15 cellular contexts compared by ENCODE assay signal in the genomic region with DNA sequence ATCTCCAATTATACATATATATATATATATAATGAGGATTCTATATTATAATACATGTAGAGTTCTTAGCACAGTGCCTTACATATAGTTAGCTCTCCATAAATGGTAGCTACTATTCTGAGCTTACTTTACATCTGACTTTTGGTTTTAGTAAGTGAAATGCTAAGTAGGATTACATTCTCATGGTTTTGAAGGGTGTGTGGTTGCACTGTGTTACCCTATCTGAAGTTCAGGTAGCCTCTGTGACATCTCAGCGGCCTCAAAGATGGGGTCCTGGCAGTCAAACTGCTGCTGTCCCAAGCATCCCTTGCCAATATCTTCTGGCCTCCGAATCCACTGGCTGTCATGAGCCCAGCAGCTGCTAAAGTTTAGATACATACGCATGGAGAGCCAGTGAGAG. TPM values are rescaled to one million over a fixed set of nuclear protein-coding genes. Genes with fewer than 3 reads are reported as not detected.
DNase-seq lines count a peak whose midpoint lies in the region; ATAC-seq and TF ChIP-seq lines count a peak whose summit lies in the region.
"Had no signal": no experiment of that assay in that cellular context is flagged by ENCODE, and none has a peak within 500 bp of the region (broad histone marks: within the 10 kb centered on the region; RNA-seq: fewer than 3 reads in every experiment).

No MANE protein-coding gene starts in this region.

- H3K4me3 Mint-ChIP-seq in activated naive CD4-positive, alpha-beta T cell treated with anti-CD3 and anti-CD28 coated beads for 36 hours, result peak overlapping the region; percentile 47
- peak overlapping the region; percentile 61 to 78 (median 76) for H3K4me3 Mint-ChIP-seq in T-cell

- H3K79me1 ChIP-seq in mesenchymal stem cell (replicated peaks; ENCODE audit: low read length, poor library complexity, severe bottlenecking), result peaks cover 3% of the 10 kb centered on the region

- peak in 3 of 4 experiments; percentile 10 to 23 (median 11) for ATAC-seq in T-cell (replicated peaks in 1 of 4)
- ATAC-seq in HG03196 (IDR thresholded peaks at IDR 0.05; ENCODE audit: unreplicated experiment), result no peak
- ATAC-seq: foreskin keratinocyte, left colon had no signal

- H2BK12ac ChIP-seq in mesenchymal stem cell (ENCODE audit: low read length in 2 of 2), result peak overlapping the region in 1 of 2 experiments; percentile 14

- H2BK15ac ChIP-seq in mesenchymal stem cell (ENCODE audit: low read depth, poor library complexity, severe bottlenecking), result peak overlapping the region; percentile 15

- peaks cover 4 to 6% of the 10 kb centered on the region in 2 experiments for H3K36me3 ChIP-seq in mesenchymal stem cell (ENCODE audit: control insufficient read depth in 1 of 2, insufficient read depth in 2 of 2, low read depth in 1 of 2, low read length in 2 of 2)
- no peaks in the 10 kb centered on the region for H3K36me3 ChIP-seq in thymus (ENCODE audit: control insufficient read depth, insufficient read depth)
- no peaks in the 10 kb centered on the region for H3K36me3 ChIP-seq in ascending aorta
- H3K36me3 ChIP-seq: HAP-1 had no signal

- CTCF ChIA-PET in activated naive CD4-positive, alpha-beta T cell treated with anti-CD3 and anti-CD28 coated beads for 36 hours (lab: Charles Lee), result interaction anchor here (1.0 to 1.5 kb wide), 4 partner anchors 10 to 44 kb away, joined by 3 to 4 read pairs (median 3); no protein-coding TSS in a partner anchor
- CTCF ChIA-PET in T-cell (lab: Charles Lee), result interaction anchor here in 1 of 2 donors (0.5 kb wide), 1 partner anchor 211 kb away, joined by 3 read pairs; no protein-coding TSS in a partner anchor

- no peak overlapping the region for H2AFZ ChIP-seq in mesenchymal stem cell (ENCODE audit: low read depth, low read length)

- H2BK5ac ChIP-seq in mesenchymal stem cell (ENCODE audit: low read depth, low read length, poor library complexity, severe bottlenecking), result no peak overlapping the region

- peaks cover 22% of the 10 kb centered on the region for H3K4me1 ChIP-seq in mesenchymal stem cell (ENCODE audit: control insufficient read depth, insufficient read depth, low read depth, low read length)
- peaks cover 51% of the 10 kb centered on the region for H3K4me1 ChIP-seq in thymus (ENCODE audit: control insufficient read depth, insufficient read depth, low read length)
- no peaks in the 10 kb centered on the region for H3K4me1 ChIP-seq in ascending aorta
- H3K4me1 ChIP-seq: foreskin keratinocyte had no signal

- no peak overlapping the region for H3K23ac ChIP-seq in mesenchymal stem cell (ENCODE audit: low read length in 2 of 2)

- H3K4ac ChIP-seq in mesenchymal stem cell (ENCODE audit: low read depth in 1 of 2, low read length in 2 of 2), result no peak overlapping the region

- H3K27ac ChIP-seq in mesenchymal stem cell (ENCODE audit: low read length, poor library complexity, severe bottlenecking) (no peak overlapping the region), thymus (ENCODE audit: low read depth) (peak overlapping the region; percentile 93), ascending aorta (no peak overlapping the region)
- H3K27ac ChIP-seq: foreskin keratinocyte, SK-N-MC had no signal

- POLR2A ChIA-PET in T-cell (lab: Charles Lee), result interaction anchor here (0.6 to 0.7 kb wide), 2 partner anchors 8 to 31 kb away, joined by 3 to 10 read pairs; no protein-coding TSS in a partner anchor

- H3K9me3 ChIP-seq in mesenchymal stem cell (ENCODE audit: control insufficient read depth, low read length), result no peaks in the 10 kb centered on the region
- no peaks in the 10 kb centered on the region for H3K9me3 ChIP-seq in thymus (ENCODE audit: control insufficient read depth)
- H3K9me3 ChIP-seq in ascending aorta, result no peaks in the 10 kb centered on the region
- H3K9me3 ChIP-seq: HAP-1 had no signal

- peak overlapping the region in 1 of 2 experiments; percentile 3 for H3K18ac ChIP-seq in mesenchymal stem cell (ENCODE audit: low read depth in 1 of 2, low read length in 2 of 2)

- H3K14ac ChIP-seq in mesenchymal stem cell (ENCODE audit: low read length in 2 of 2), result peak overlapping the region in 1 of 2 experiments; percentile 61

- no peaks in the 10 kb centered on the region for H3K27me3 Mint-ChIP-seq in activated naive CD4-positive, alpha-beta T cell treated with anti-CD3 and anti-CD28 coated beads for 36 hours (ENCODE audit: low read depth)
- H3K27me3 Mint-ChIP-seq in T-cell, result no peaks in the 10 kb centered on the region

- peak overlapping the region; percentile 82 for H3K27ac Mint-ChIP-seq in activated naive CD4-positive, alpha-beta T cell treated with anti-CD3 and anti-CD28 coated beads for 36 hours
- H3K27ac Mint-ChIP-seq in T-cell, result peak overlapping the region; percentile 91

- no peaks in the 10 kb centered on the region for H3K9me3 Mint-ChIP-seq in activated naive CD4-positive, alpha-beta T cell treated with anti-CD3 and anti-CD28 coated beads for 36 hours
- H3K9me3 Mint-ChIP-seq in T-cell, result no peaks in the 10 kb centered on the region

- H3K4me2 ChIP-seq in mesenchymal stem cell (ENCODE audit: low read length, poor library complexity, severe bottlenecking), result no peak overlapping the region

- no peak overlapping the region for H2BK120ac ChIP-seq in mesenchymal stem cell (ENCODE audit: low read depth, low read length)

- peaks cover 69% of the 10 kb centered on the region for H3K4me1 Mint-ChIP-seq in activated naive CD4-positive, alpha-beta T cell treated with anti-CD3 and anti-CD28 coated beads for 36 hours (ENCODE audit: low read depth)
- peaks cover 73 to 79% (median 77%) of the 10 kb centered on the region in 3 donors for H3K4me1 Mint-ChIP-seq in T-cell

- DNase-seq in activated naive CD4-positive, alpha-beta T cell treated with anti-CD3 and anti-CD28 coated beads for 36 hours, result peak; percentile 26
- no peak for DNase-seq in activated naive CD4-positive, alpha-beta T cell (lab: John Stamatoyannopoulos, UW)
- DNase-seq in T-cell, result no peak
- no peak for DNase-seq in mesenchymal stem cell
- no peak for DNase-seq in ascending aorta (ENCODE audit: low spot score in 2 of 2)
- DNase-seq in activated CD8-positive, alpha-beta memory T cell treated with anti-CD3 and anti-CD28 coated beads, Interleukin-2, amount 50 U/mL, for 4 hours, result no peak
- DNase-seq: caudate nucleus, foreskin keratinocyte, left colon, NCI-H1048, NCI-H524 had no signal

- H2AK5ac ChIP-seq in mesenchymal stem cell (ENCODE audit: low read length, severe bottlenecking), result peak overlapping the region; percentile 41

- H3K9ac ChIP-seq in mesenchymal stem cell (ENCODE audit: low read length), result peak overlapping the region; percentile 85

- H4K8ac ChIP-seq in mesenchymal stem cell (ENCODE audit: low read length), result peak overlapping the region; percentile 69

- TF ChIP-seq CTCF in ascending aorta (IDR thresholded peaks at IDR 0.05), result no peak

- intact Hi-C loops in activated naive CD4-positive, alpha-beta T cell treated with anti-CD3 and anti-CD28 coated beads for 36 hours (cut with micrococcal nuclease), result no loop called here
- intact Hi-C loops in ascending aorta (cut with DNase I), result no loop called here

- H3K27me3 ChIP-seq in mesenchymal stem cell (ENCODE audit: control insufficient read depth in 1 of 2, insufficient read depth in 1 of 2, low read length in 2 of 2) (no peaks in the 10 kb centered on the region), thymus (ENCODE audit: control insufficient read depth, insufficient read depth) (no peaks in the 10 kb centered on the region), ascending aorta (no peaks in the 10 kb centered on the region)
- H3K27me3 ChIP-seq: foreskin keratinocyte had no signal

- H4K91ac ChIP-seq in mesenchymal stem cell (ENCODE audit: low read length), result peak overlapping the region; percentile 55

- H3K4me3 ChIP-seq in mesenchymal stem cell (ENCODE audit: insufficient read depth in 1 of 2, low read depth in 1 of 2, low read length in 2 of 2) (peak overlapping the region in 1 of 2 experiments; percentile 67), thymus (ENCODE audit: low read length) (no peak overlapping the region), ascending aorta (no peak overlapping the region)
- H3K4me3 ChIP-seq: HAP-1, SK-N-MC had no signal

- 97% methylated on average over 3 of the region's 3 CpGs for WGBS in mesenchymal stem cell
- WGBS in thymus, result 95% methylated on average over 3 of the region's 3 CpGs

- H3K36me3 Mint-ChIP-seq in activated naive CD4-positive, alpha-beta T cell treated with anti-CD3 and anti-CD28 coated beads for 36 hours (ENCODE audit: low read depth), result no peaks in the 10 kb centered on the region
- peaks cover 4% of the 10 kb centered on the region for H3K36me3 Mint-ChIP-seq in T-cell

RNA-seq across cellular contexts. Expression of gene UBASH3B, which starts 34.8 kb away (rescaled TPM):
- 10 to 100 TPM; 17.9 to 21.1 TPM for total RNA-seq in activated naive CD4-positive, alpha-beta T cell treated with anti-CD3 and anti-CD28 coated beads for 36 hours
- total RNA-seq in T-cell (10 to 100 TPM; 29.7 to 44.0 (median 36.8) TPM), ascending aorta (8.5 TPM)
- polyA plus RNA-seq in mesenchymal stem cell (2013, experiment 1 of 2), result 23.3 TPM
- polyA plus RNA-seq in mesenchymal stem cell (2013, experiment 2 of 2), result 25.0 TPM
- polyA plus RNA-seq in thymus, result 11.2 TPM
